In the genomic region with DNA sequence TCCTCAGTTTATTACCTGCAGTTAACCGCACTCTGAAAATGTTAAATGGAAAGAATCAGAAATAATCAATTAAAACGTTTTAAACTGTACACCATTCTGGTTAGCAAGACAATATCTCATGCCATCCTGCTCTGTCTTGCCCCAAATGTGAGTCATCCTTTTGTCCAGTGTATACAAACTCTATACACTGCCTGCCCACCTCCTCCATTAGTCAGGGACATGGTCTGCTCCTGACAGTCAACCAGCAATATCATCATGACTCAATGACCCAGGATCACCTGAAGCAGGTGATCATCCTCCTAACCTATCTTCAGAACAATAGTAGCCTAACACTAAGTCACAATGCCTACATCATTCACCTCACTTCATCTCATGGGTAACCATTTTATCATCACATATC, we compare ENCODE assay signal across 15 cellular contexts.
DNase-seq lines count a peak whose midpoint lies in the region; ATAC-seq and TF ChIP-seq lines count a peak whose summit lies in the region.
"Had no signal": no experiment of that assay in that cellular context is flagged by ENCODE, and none has a peak within 500 bp of the region (broad histone marks: within the 10 kb centered on the region; RNA-seq: fewer than 3 reads in every experiment).

No MANE protein-coding gene starts in this region.

- no peak overlapping the region for H3K18ac ChIP-seq in neuronal stem cell (ENCODE audit: low read length)
- H3K18ac ChIP-seq in mesendoderm (ENCODE audit: low read length), result no peak overlapping the region

- H2BK15ac ChIP-seq in neuronal stem cell (ENCODE audit: low read length) (no peak overlapping the region), mesendoderm (replicated peaks; ENCODE audit: low read depth) (no peak overlapping the region)

- WGBS in mammary epithelial cell (ENCODE audit: low coverage, missing lambda C conversion rate), result 61% methylated on average over 2 of the region's 2 CpGs
- WGBS in neuronal stem cell (ENCODE audit: extremely low coverage in 2 of 2, insufficient read length in 2 of 2, insufficient replicate concordance in 1 of 2), 2 donors, result no CpG with 5 or more reads among the region's 2 CpGs
- WGBS in mesendoderm (ENCODE audit: extremely low coverage, insufficient coverage, low lambda C conversion rate), result no CpG with 5 or more reads among the region's 2 CpGs

- H2BK120ac ChIP-seq in neuronal stem cell (ENCODE audit: low read depth, low read length), result no peak overlapping the region
- no peak overlapping the region for H2BK120ac ChIP-seq in mesendoderm (ENCODE audit: low read depth, low read length)

- intact Hi-C loops in mammary epithelial cell (cut with micrococcal nuclease) (no loop called here), breast epithelium (cut with DNase I; ENCODE audit: low total_unique reads) (no loop called here)

- ATAC-seq in activated naive CD4-positive, alpha-beta T cell treated with anti-CD3 and anti-CD28 coated beads, Interleukin-2, amount 50 U/mL, for 72 hours, result no peak

- H3K79me2 ChIP-seq in mammary epithelial cell (ENCODE audit: insufficient read depth, low read length) (no peaks in the 10 kb centered on the region), mesendoderm (ENCODE audit: control insufficient read depth, insufficient read depth, low read length) (no peaks in the 10 kb centered on the region)

- H3K36me3 ChIP-seq in mammary epithelial cell (ENCODE audit: insufficient read depth, low read length) (no peaks in the 10 kb centered on the region), breast epithelium (no peaks in the 10 kb centered on the region), neuronal stem cell (replicated peaks in 1 of 2; ENCODE audit: control insufficient read depth in 2 of 2, insufficient read depth in 2 of 2, low read length in 2 of 2) (no peaks in the 10 kb centered on the region), mesendoderm (ENCODE audit: control insufficient read depth, insufficient read depth, low read length) (no peaks in the 10 kb centered on the region)
- H3K36me3 ChIP-seq: BLaER1 had no signal

- DNase-seq in mammary epithelial cell (peak; percentile 22), breast epithelium (ENCODE audit: low spot score in 2 of 2) (no peak), epithelial cell of esophagus (ENCODE audit: low read depth) (peak; percentile 64), neuronal stem cell (ENCODE audit: low spot score) (no peak), mesendoderm (no peak), NCI-H82 (lab: John Stamatoyannopoulos, UW) (no peak)
- no peak for DNase-seq in activated naive CD4-positive, alpha-beta T cell treated with anti-CD3 and anti-CD28 coated beads, Interleukin-2, amount 50 U/mL, for 72 hours (ENCODE audit: low spot score in 2 of 2)
- DNase-seq: 8988T; CD4-positive, alpha-beta memory T cell; DMS153; DND-41; EL; H9 had no signal

- H3K4me1 ChIP-seq in mammary epithelial cell (ENCODE audit: insufficient read depth, low read length) (no peaks in the 10 kb centered on the region), breast epithelium (no peaks in the 10 kb centered on the region), neuronal stem cell (ENCODE audit: control insufficient read depth in 2 of 2, insufficient read depth in 1 of 2, low read depth in 1 of 2, low read length in 2 of 2) (no peaks in the 10 kb centered on the region), mesendoderm (ENCODE audit: control insufficient read depth, low read depth, low read length) (no peaks in the 10 kb centered on the region)
- H3K4me1 ChIP-seq: BLaER1 had no signal

- H3K27ac Mint-ChIP-seq in activated naive CD4-positive, alpha-beta T cell treated with anti-CD3 and anti-CD28 coated beads, Interleukin-2, amount 50 U/mL, for 72 hours, result no peak overlapping the region
- H3K27ac Mint-ChIP-seq: CD14-positive monocyte; CD4-positive, alpha-beta memory T cell; H9 had no signal

- no peak for TF ChIP-seq POLR2A in breast epithelium (IDR thresholded peaks at IDR 0.05)

- BruUV-seq in mammary epithelial cell (replicated peaks; lab: Mats Ljungman, UMichigan), result no TSS peak

- H3K56ac ChIP-seq in mesendoderm (ENCODE audit: low read length), result no peak overlapping the region

- H4K91ac ChIP-seq in neuronal stem cell (ENCODE audit: low read depth, low read length, poor library complexity), result no peak overlapping the region

- no peak overlapping the region for H4K8ac ChIP-seq in neuronal stem cell (ENCODE audit: low read depth, low read length)
- H4K8ac ChIP-seq in mesendoderm (ENCODE audit: low read depth, low read length), result no peak overlapping the region

- no peak overlapping the region for H3K14ac ChIP-seq in neuronal stem cell (ENCODE audit: low read length)

- H3K79me1 ChIP-seq in neuronal stem cell (ENCODE audit: low read depth, low read length), result no peaks in the 10 kb centered on the region
- H3K79me1 ChIP-seq in mesendoderm (ENCODE audit: low read length), result no peaks in the 10 kb centered on the region

- no peak overlapping the region for H4K5ac ChIP-seq in mesendoderm (ENCODE audit: low read length)

- in situ Hi-C loops in mammary epithelial cell (cut with MboI; ENCODE audit: low sequenced_read_pairs in 2 of 2), result no loop called here

- H3K27me3 ChIP-seq in mammary epithelial cell (ENCODE audit: insufficient read depth, low read length), result peaks cover 1% of the 10 kb centered on the region
- H3K27me3 ChIP-seq in breast epithelium, result no peaks in the 10 kb centered on the region
- no peaks in the 10 kb centered on the region for H3K27me3 ChIP-seq in neuronal stem cell (ENCODE audit: control insufficient read depth in 3 of 3, insufficient read depth in 3 of 3, low read depth in 1 of 3, low read length in 3 of 3)
- no peaks in the 10 kb centered on the region for H3K27me3 ChIP-seq in mesendoderm (ENCODE audit: insufficient read depth, low read length, poor library complexity)
- H3K27me3 ChIP-seq: BLaER1 had no signal

- dilution Hi-C loops in mammary epithelial cell (cut with HindIII; ENCODE audit: low sequenced_read_pairs), result no loop called here

- H2AFZ ChIP-seq in mammary epithelial cell (ENCODE audit: low read depth, low read length) (no peak overlapping the region), neuronal stem cell (ENCODE audit: low read length) (no peak overlapping the region)

- no peak overlapping the region for H3K23ac ChIP-seq in neuronal stem cell (ENCODE audit: low read depth, low read length, poor library complexity)
- H3K23ac ChIP-seq in mesendoderm (ENCODE audit: low read length), result no peak overlapping the region

- H3K4ac ChIP-seq in neuronal stem cell (ENCODE audit: low read length), result peak overlapping the region; percentile 84
- H3K4ac ChIP-seq in mesendoderm (ENCODE audit: low read depth, low read length), result no peak overlapping the region

- H3K9me3 Mint-ChIP-seq in activated naive CD4-positive, alpha-beta T cell treated with anti-CD3 and anti-CD28 coated beads, Interleukin-2, amount 50 U/mL, for 72 hours, result no peaks in the 10 kb centered on the region
- H3K9me3 Mint-ChIP-seq: H9 had no signal

- H3K4me3 ChIP-seq in mammary epithelial cell (replicated peaks in 1 of 3; ENCODE audit: insufficient read depth in 1 of 3, low read depth in 2 of 3, low read length in 3 of 3) (no peak overlapping the region), breast epithelium (no peak overlapping the region), epithelial cell of esophagus (ENCODE audit: low read length) (no peak overlapping the region), neuronal stem cell (ENCODE audit: low read length in 2 of 2) (no peak overlapping the region), mesendoderm (ENCODE audit: low read length) (no peak overlapping the region)
- H3K4me3 ChIP-seq: BLaER1 had no signal

- no peak for TF ChIP-seq CTCF in mammary epithelial cell (conservative IDR thresholded peaks at IDR 0.05 in 1 of 2, IDR thresholded peaks at IDR 0.05 in 1 of 2; ENCODE audit: extremely low read depth in 1 of 2, insufficient read depth in 1 of 2, low read depth in 1 of 2, low read length in 2 of 2)
- TF ChIP-seq CTCF in breast epithelium (IDR thresholded peaks at IDR 0.05), result no peak
- TF ChIP-seq CTCF in epithelial cell of esophagus (IDR thresholded peaks at IDR 0.05; ENCODE audit: insufficient read depth, low read depth, low read length, missing control alignments), result no peak

- no peaks in the 10 kb centered on the region for H3K36me3 Mint-ChIP-seq in activated naive CD4-positive, alpha-beta T cell treated with anti-CD3 and anti-CD28 coated beads, Interleukin-2, amount 50 U/mL, for 72 hours
- H3K36me3 Mint-ChIP-seq: CD14-positive monocyte; CD4-positive, alpha-beta memory T cell had no signal

- H2BK5ac ChIP-seq in neuronal stem cell (ENCODE audit: low read length) (no peak overlapping the region), mesendoderm (ENCODE audit: low read length) (no peak overlapping the region)

- no peak overlapping the region for H3K9ac ChIP-seq in mammary epithelial cell (ENCODE audit: insufficient read depth, low read length)
- H3K9ac ChIP-seq in neuronal stem cell (ENCODE audit: low read depth, low read length, poor library complexity), result no peak overlapping the region
- H3K9ac ChIP-seq in mesendoderm (ENCODE audit: low read length), result no peak overlapping the region
- H3K9ac ChIP-seq: BLaER1 had no signal

- no peaks in the 10 kb centered on the region for H4K20me1 ChIP-seq in mammary epithelial cell (ENCODE audit: insufficient read depth, low read length)
- H4K20me1 ChIP-seq: BLaER1 had no signal

- no peak overlapping the region for H2BK12ac ChIP-seq in neuronal stem cell (ENCODE audit: low read length)

- H3K27ac ChIP-seq in mammary epithelial cell (ENCODE audit: insufficient read depth, low read depth, low read length) (no peak overlapping the region), breast epithelium (no peak overlapping the region), neuronal stem cell (replicated peaks; ENCODE audit: low read length) (no peak overlapping the region), mesendoderm (ENCODE audit: low read depth, low read length) (no peak overlapping the region)
- H3K27ac ChIP-seq: BLaER1 had no signal

- no peak overlapping the region for H2AK5ac ChIP-seq in neuronal stem cell (ENCODE audit: low read depth, low read length)
- no peak overlapping the region for H2AK5ac ChIP-seq in mesendoderm (ENCODE audit: low read length)

- CTCF ChIA-PET in mammary epithelial cell (lab: Charles Lee; ENCODE audit: low non-redundant PET), result no interaction called here

- H3K9me3 ChIP-seq in mammary epithelial cell (replicated peaks; ENCODE audit: insufficient read depth, low read length) (no peaks in the 10 kb centered on the region), breast epithelium (no peaks in the 10 kb centered on the region), neuronal stem cell (replicated peaks in 1 of 2; ENCODE audit: control insufficient read depth in 2 of 2, insufficient read depth in 1 of 2, low read depth in 1 of 2, low read length in 2 of 2) (no peaks in the 10 kb centered on the region)
- H3K9me3 ChIP-seq: BLaER1 had no signal

- H3K4me2 ChIP-seq in mammary epithelial cell (ENCODE audit: insufficient read depth, low read depth, low read length), result no peak overlapping the region
- H3K4me2 ChIP-seq in neuronal stem cell (ENCODE audit: insufficient read depth, low read length, poor library complexity, severe bottlenecking), result no peak overlapping the region
- no peak overlapping the region for H3K4me2 ChIP-seq in mesendoderm (ENCODE audit: low read length)
- H3K4me2 ChIP-seq: BLaER1 had no signal

Comparison
In these comparisons a context has a peak if more than half of its experiments do, and no peak if none do; other contexts are left out.
1. DNase-seq: peak in mammary epithelial cell (single experiment) and epithelial cell of esophagus (single experiment); none in breast epithelium (0 of 2), neuronal stem cell (single experiment), mesendoderm (single experiment), NCI-H82 (single experiment) and activated naive CD4-positive, alpha-beta T cell treated with anti-CD3 and anti-CD28 coated beads, Interleukin-2, amount 50 U/mL, for 72 hours (0 of 2).